Comparison of ENCODE assay signal across 26 cellular contexts in genomic region chr6:84415068-84415467, GRCh38.
DNase-seq lines count a peak whose midpoint lies in the region; ATAC-seq lines count a peak whose summit lies in the region.
"Had no signal": no experiment of that assay in that cellular context is flagged by ENCODE, and none has a peak within 500 bp of the region (broad histone marks: within the 10 kb centered on the region; RNA-seq: fewer than 3 reads in every experiment).

No MANE protein-coding gene starts in this region.

- H3K27me3 ChIP-seq in SJSA1 (replicated peaks) (no peaks in the 10 kb centered on the region), adipocyte (replicated peaks; ENCODE audit: control insufficient read depth, insufficient read depth, low read length) (no peaks in the 10 kb centered on the region), subcutaneous abdominal adipose tissue (ENCODE audit: control insufficient read depth in 5 of 5, insufficient read depth in 4 of 5, low read length in 5 of 5) (no peaks in the 10 kb centered on the region)
- H3K27me3 ChIP-seq: BLaER1 had no signal

- H3K36me3 Mint-ChIP-seq in effector memory CD8-positive, alpha-beta T cell (ENCODE audit: insufficient read depth): no peaks in the 10 kb centered on the region
- H3K36me3 Mint-ChIP-seq: CD14-positive monocyte; CD4-positive, alpha-beta memory T cell; CD4-positive, CD25-positive, alpha-beta regulatory T cell; CD8-positive, alpha-beta memory T cell had no signal

- no peaks in the 10 kb centered on the region for H3K36me3 ChIP-seq in SJSA1
- H3K36me3 ChIP-seq in adipocyte (ENCODE audit: control insufficient read depth, insufficient read depth, low read length, severe bottlenecking): no peaks in the 10 kb centered on the region
- H3K36me3 ChIP-seq in subcutaneous abdominal adipose tissue (ENCODE audit: control insufficient read depth in 5 of 5, insufficient read depth in 5 of 5, low read length in 5 of 5): no peaks in the 10 kb centered on the region
- H3K36me3 ChIP-seq: BE2C, BLaER1 had no signal

- H3K27ac Mint-ChIP-seq in effector memory CD8-positive, alpha-beta T cell: no peak overlapping the region
- H3K27ac Mint-ChIP-seq: CD14-positive monocyte; CD4-positive, alpha-beta memory T cell; CD4-positive, CD25-positive, alpha-beta regulatory T cell; CD8-positive, alpha-beta memory T cell had no signal

- H3K27me3 Mint-ChIP-seq in effector memory CD8-positive, alpha-beta T cell: no peaks in the 10 kb centered on the region
- H3K27me3 Mint-ChIP-seq: CD4-positive, alpha-beta memory T cell; CD8-positive, alpha-beta memory T cell had no signal

- H3K27ac ChIP-seq in SJSA1: peak overlapping the region; percentile 83; the same call in 1 of the 2 replicates
- peak overlapping the region; percentile 71 for H3K27ac ChIP-seq in subcutaneous abdominal adipose tissue (ENCODE audit: low read depth, low read length)
- H3K27ac ChIP-seq: BLaER1 had no signal

- no peak for ATAC-seq in HG03175 (IDR thresholded peaks at IDR 0.05; ENCODE audit: unreplicated experiment)
- no peak for ATAC-seq in effector memory CD8-positive, alpha-beta T cell (replicated peaks)
- ATAC-seq: GM12878 had no signal

- peak overlapping the region; percentile 58 for H3K9ac ChIP-seq in adipocyte (ENCODE audit: low read length)
- peak overlapping the region in 2 of 5 donors; percentile 2 to 3 for H3K9ac ChIP-seq in subcutaneous abdominal adipose tissue (ENCODE audit: low read length in 5 of 5)
- H3K9ac ChIP-seq: BLaER1 had no signal

- H3K4me3 ChIP-seq in SJSA1: no peak overlapping the region
- H3K4me3 ChIP-seq in adipocyte (ENCODE audit: low read length): peak overlapping the region; percentile 63
- H3K4me3 ChIP-seq in subcutaneous abdominal adipose tissue (ENCODE audit: low read depth in 1 of 5, low read length in 5 of 5): no peak overlapping the region
- H3K4me3 ChIP-seq: BLaER1, GM12878 had no signal

- no peaks in the 10 kb centered on the region for H3K4me1 Mint-ChIP-seq in effector memory CD8-positive, alpha-beta T cell (ENCODE audit: low read depth in 2 of 2)
- H3K4me1 Mint-ChIP-seq: CD14-positive monocyte; CD4-positive, alpha-beta memory T cell; CD4-positive, CD25-positive, alpha-beta regulatory T cell; CD8-positive, alpha-beta memory T cell had no signal

- peaks cover 2 to 7% of the 10 kb centered on the region in 2 donors for H3K9me3 Mint-ChIP-seq in effector memory CD8-positive, alpha-beta T cell
- H3K9me3 Mint-ChIP-seq: CD14-positive monocyte had no signal

- no peak overlapping the region for H3K4me3 Mint-ChIP-seq in effector memory CD8-positive, alpha-beta T cell
- H3K4me3 Mint-ChIP-seq: CD14-positive monocyte; CD4-positive, alpha-beta memory T cell; CD4-positive, CD25-positive, alpha-beta regulatory T cell; CD8-positive, alpha-beta memory T cell had no signal

- H3K4me1 ChIP-seq in SJSA1 (replicated peaks) (peaks cover 60% of the 10 kb centered on the region), adipocyte (ENCODE audit: control insufficient read depth, insufficient read depth, low read length) (peaks cover 51% of the 10 kb centered on the region), subcutaneous abdominal adipose tissue (ENCODE audit: control insufficient read depth in 5 of 5, insufficient read depth in 5 of 5, low read length in 5 of 5) (peaks cover 3 to 31% (median 17%) of the 10 kb centered on the region in 5 donors)
- H3K4me1 ChIP-seq: BE2C, BLaER1 had no signal

- DNase-seq in SJSA1 (ENCODE audit: low read depth in 1 of 2, low spot score in 2 of 2): no peak
- DNase-seq in adipocyte (ENCODE audit: low read depth): no peak
- peak; percentile 18 for DNase-seq in fibroblast of peridontal ligament (ENCODE audit: extremely low read depth)
- DNase-seq in NCI-H446 treated with DMSO at 0.1 percent for 48 hours (lab: John Stamatoyannopoulos, UW): no peak
- no peak for DNase-seq in NCI-H2029 treated with DMSO at 0.1 percent for 48 hours (lab: John Stamatoyannopoulos, UW)
- no peak for DNase-seq in effector memory CD8-positive, alpha-beta T cell
- DNase-seq: 8988T; ACHN; BE2C; C1 segment of cervical spinal cord; CD4-positive, alpha-beta memory T cell; CD4-positive, CD25-positive, alpha-beta regulatory T cell; CD8-positive, alpha-beta memory T cell; COR-L47; DMS 273 treated with DMSO at 0.1 percent for 48 hours; DMS153; DMS53; DMS79; DND-41; EL; GDM1 had no signal

- no peaks in the 10 kb centered on the region for H3K9me3 ChIP-seq in SJSA1 (replicated peaks)
- no peaks in the 10 kb centered on the region for H3K9me3 ChIP-seq in adipocyte (ENCODE audit: control insufficient read depth, low read length)
- H3K9me3 ChIP-seq in subcutaneous abdominal adipose tissue (ENCODE audit: control insufficient read depth in 5 of 5, low read length in 5 of 5): no peaks in the 10 kb centered on the region
- H3K9me3 ChIP-seq: BE2C, BLaER1 had no signal
